Comparison of ENCODE assay signal across 1 cellular context in genomic region chr7:152435384-152436278, GRCh38.
TF ChIP-seq lines count a peak whose summit lies in the region.

Gene KMT2C (minus strand): TSS chr7:152436003. CDS start chr7:152435786, 217 bp downstream.

TF ChIP-seq in K562, 482 proteins besides CTCF, POLR2A, EP300 and RAD21 (continued from another document and continues in another):
- TF ChIP-seq E2F4 (CRISPR knock-in tag; IDR thresholded peaks at IDR 0.05; ENCODE audit: low read depth) (no peak), CEBPB (tag; IDR thresholded peaks at IDR 0.05) (no peak), ZNF263 (CRISPR knock-in tag; IDR thresholded peaks at IDR 0.05; ENCODE audit: borderline replicate concordance) (no peak; the same call in 1 of the 2 replicates), RNF219 (CRISPR knock-in tag; IDR thresholded peaks at IDR 0.05) (no peak), SAFB2 (IDR thresholded peaks at IDR 0.05; ENCODE audit: borderline replicate concordance, low read depth, low read length, severe bottlenecking) (no peak), E2F1 (CRISPR knock-in tag; IDR thresholded peaks at IDR 0.05) (no peak), ZNF589 (CRISPR knock-in tag; IDR thresholded peaks at IDR 0.05; ENCODE audit: low read depth) (no peak), LARP7 (IDR thresholded peaks at IDR 0.05) (no peak), FOXK1 (CRISPR knock-in tag; IDR thresholded peaks at IDR 0.05; ENCODE audit: borderline replicate concordance) (no peak), SMAD4 (CRISPR knock-in tag; conservative IDR thresholded peaks at IDR 0.05) (no peak; the same call in 1 of the 2 replicates), CLOCK (CRISPR knock-in tag; IDR thresholded peaks at IDR 0.05; ENCODE audit: borderline replicate concordance) (no peak), GABPB2 (CRISPR knock-in tag; conservative IDR thresholded peaks at IDR 0.05) (no peak), FOXK2 (conservative IDR thresholded peaks at IDR 0.05 in 1 of 2, IDR thresholded peaks at IDR 0.05 in 1 of 2; ENCODE audit: low read depth in 2 of 2) (no peak), SP1 (CRISPR knock-in tag; IDR thresholded peaks at IDR 0.05) (no peak), EHMT2 (IDR thresholded peaks at IDR 0.05) (no peak), NFYB (IDR thresholded peaks at IDR 0.05; ENCODE audit: extremely low read depth, insufficient read length) (no peak), ZKSCAN1 (IDR thresholded peaks at IDR 0.05; ENCODE audit: low read depth, low read length) (no peak), TRIM28 (IDR thresholded peaks at IDR 0.05) (no peak), CBFA2T3 (IDR thresholded peaks at IDR 0.05) (no peak), CHAMP1 (IDR thresholded peaks at IDR 0.05) (no peak), THRB (CRISPR knock-in tag; conservative IDR thresholded peaks at IDR 0.05) (no peak), PTTG1 (tag; IDR thresholded peaks at IDR 0.05; ENCODE audit: low read depth) (no peak), NCOA1 (IDR thresholded peaks at IDR 0.05; ENCODE audit: low read depth) (no peak), HMBOX1 (IDR thresholded peaks at IDR 0.05) (no peak), SNIP1 (IDR thresholded peaks at IDR 0.05; ENCODE audit: low read depth) (no peak), NR1H2 (CRISPR knock-in tag; IDR thresholded peaks at IDR 0.05) (no peak), PML (IDR thresholded peaks at IDR 0.05; ENCODE audit: low read length) (no peak), EGR1 (conservative IDR thresholded peaks at IDR 0.05) (no peak), EP400 (IDR thresholded peaks at IDR 0.05) (peak; percentile 69; the same call in 1 of the 2 replicates), ZNF780A (CRISPR knock-in tag; IDR thresholded peaks at IDR 0.05) (no peak), ZNF318 (IDR thresholded peaks at IDR 0.05; ENCODE audit: borderline replicate concordance in 1 of 2, low read depth in 1 of 2) (no peak), NCOA6 (IDR thresholded peaks at IDR 0.05) (no peak), EZH2 (IDR thresholded peaks at IDR 0.05; ENCODE audit: borderline replicate concordance, low read depth, low read length) (no peak), HDGF (IDR thresholded peaks at IDR 0.05) (no peak), HSF4 (CRISPR knock-in tag; IDR thresholded peaks at IDR 0.05; ENCODE audit: borderline replicate concordance) (no peak), BRCA1 (IDR thresholded peaks at IDR 0.05) (no peak), BRCA1 (CRISPR knock-in tag; IDR thresholded peaks at IDR 0.05) (no peak), HMG20A (CRISPR knock-in tag; conservative IDR thresholded peaks at IDR 0.05) (no peak), CREB1 (IDR thresholded peaks at IDR 0.05) (no peak), CREB1 (CRISPR knock-in tag; IDR thresholded peaks at IDR 0.05) (peak; percentile 50; the same call in 1 of the 2 replicates), NR2C1 (IDR thresholded peaks at IDR 0.05) (no peak), NR2C1 (tag; IDR thresholded peaks at IDR 0.05) (no peak), ZNF174 (CRISPR knock-in tag; IDR thresholded peaks at IDR 0.05) (no peak), ZNF384 (IDR thresholded peaks at IDR 0.05; ENCODE audit: low read depth, low read length) (no peak), U2AF2 (optimal IDR thresholded peaks at IDR 0.05; ENCODE audit: low read depth, low read length) (no peak), MYBL2 (IDR thresholded peaks at IDR 0.05; ENCODE audit: low read depth) (no peak), MYBL2 (CRISPR knock-in tag; IDR thresholded peaks at IDR 0.05; ENCODE audit: borderline replicate concordance) (no peak), CHCHD3 (CRISPR knock-in tag; IDR thresholded peaks at IDR 0.05) (no peak), STAT5B (CRISPR knock-in tag; IDR thresholded peaks at IDR 0.05) (no peak)
